Comparison of ENCODE assay signal across 1 cellular context in the genomic region with DNA sequence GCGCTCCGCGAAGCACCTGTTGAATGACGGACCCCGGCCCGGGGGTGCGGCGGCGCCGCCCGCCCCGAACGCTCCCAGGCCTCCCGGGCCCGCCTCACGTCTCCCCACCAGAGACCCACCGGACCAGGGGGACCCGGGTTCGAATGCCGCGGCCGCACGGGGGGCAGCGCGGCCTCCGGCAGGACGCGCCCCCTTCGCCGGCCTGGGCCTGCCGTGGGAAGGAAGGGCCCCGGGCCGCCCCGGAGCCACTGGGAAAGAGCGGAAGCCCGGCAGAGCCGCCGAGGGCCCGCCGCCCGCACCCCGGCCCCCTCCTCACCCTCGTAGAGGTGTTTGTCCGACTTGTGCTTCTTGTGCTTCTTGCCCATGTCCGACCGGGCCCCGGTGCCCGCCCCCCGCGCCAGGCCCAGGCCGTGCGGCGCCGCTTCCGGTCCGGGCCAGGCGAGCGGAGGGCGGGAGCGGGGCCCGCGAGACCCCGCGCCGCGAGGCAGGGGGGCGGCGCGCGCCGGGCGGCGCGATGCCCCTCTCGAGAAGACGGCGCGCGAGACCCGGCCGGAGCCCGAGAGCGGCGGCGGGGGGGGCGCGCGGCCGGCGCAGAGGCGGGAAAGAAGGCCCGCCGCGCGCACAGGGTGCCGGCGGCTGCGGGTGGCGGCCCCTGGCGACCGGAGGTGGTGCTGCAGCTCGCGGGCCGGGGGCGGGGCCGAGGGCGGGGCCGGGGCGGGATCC.
TF ChIP-seq lines count a peak whose summit lies in the region.

Gene BRD7 (minus strand): TSS at position 579 of the 723 bp plus-strand sequence. CDS start 214 bp downstream, at position 365.

TF ChIP-seq in HepG2, 621 proteins besides CTCF, POLR2A, EP300 and RAD21 (continued from another document and continues in another):
- TF ChIP-seq BCLAF1 (IDR thresholded peaks at IDR 0.05): no peak
- no peak for TF ChIP-seq PLRG1 (conservative IDR thresholded peaks at IDR 0.05)
- TF ChIP-seq PHF20 (CRISPR knock-in tag; IDR thresholded peaks at IDR 0.05): 0 out of 2 replicates have a peak, but pooled peaks have one; percentile 10
- no peak for TF ChIP-seq NFIC (IDR thresholded peaks at IDR 0.05; ENCODE audit: low read length)
- TF ChIP-seq ZSCAN5A (CRISPR knock-in tag; IDR thresholded peaks at IDR 0.05; ENCODE audit: borderline replicate concordance): no peak
- TF ChIP-seq ZNF615 (CRISPR knock-in tag; IDR thresholded peaks at IDR 0.05; ENCODE audit: borderline replicate concordance): no peak
- no peak for TF ChIP-seq ZNF564 (CRISPR knock-in tag; IDR thresholded peaks at IDR 0.05)
- TF ChIP-seq FOXK1 (CRISPR knock-in tag; IDR thresholded peaks at IDR 0.05; ENCODE audit: borderline replicate concordance, low read depth): no peak
- 0 out of 2 replicates have a peak, but pooled peaks have one; percentile 65 for TF ChIP-seq NFKBIZ (CRISPR knock-in tag; IDR thresholded peaks at IDR 0.05)
- no peak for TF ChIP-seq ZNF710 (CRISPR knock-in tag; IDR thresholded peaks at IDR 0.05; ENCODE audit: borderline replicate concordance)
- no peak for TF ChIP-seq ZNF572 (CRISPR knock-in tag; IDR thresholded peaks at IDR 0.05)
- TF ChIP-seq SMC3 (IDR thresholded peaks at IDR 0.05; ENCODE audit: low read length): no peak
- TF ChIP-seq ZNF574 (CRISPR knock-in tag; IDR thresholded peaks at IDR 0.05): peak; percentile 97
- no peak for TF ChIP-seq NR2F1 (CRISPR knock-in tag; IDR thresholded peaks at IDR 0.05)
- TF ChIP-seq SRSF9 (IDR thresholded peaks at IDR 0.05; ENCODE audit: borderline replicate concordance, insufficient read depth, low read depth, low read length, poor library complexity, severe bottlenecking): no peak
- TF ChIP-seq XBP1 (CRISPR knock-in tag; IDR thresholded peaks at IDR 0.05): no peak
- TF ChIP-seq ZNF709 (CRISPR knock-in tag; IDR thresholded peaks at IDR 0.05): peak; percentile 50; the same call in 1 of the 2 replicates
- TF ChIP-seq TARDBP (CRISPR knock-in tag; IDR thresholded peaks at IDR 0.05): no peak
- TF ChIP-seq MATR3 (CRISPR knock-in tag; IDR thresholded peaks at IDR 0.05): no peak
- no peak for TF ChIP-seq ARNT (IDR thresholded peaks at IDR 0.05)
- no peak for TF ChIP-seq ZNF468 (CRISPR knock-in tag; IDR thresholded peaks at IDR 0.05)
- 0 out of 2 replicates have a peak, but pooled peaks have one; percentile 15 for TF ChIP-seq KMT2A (CRISPR knock-in tag; IDR thresholded peaks at IDR 0.05)
- no peak for TF ChIP-seq ZNF143 (CRISPR knock-in tag; IDR thresholded peaks at IDR 0.05)
- TF ChIP-seq ZNF629 (CRISPR knock-in tag; conservative IDR thresholded peaks at IDR 0.05): no peak
- TF ChIP-seq HMG20B (CRISPR knock-in tag; conservative IDR thresholded peaks at IDR 0.05): no peak
- no peak for TF ChIP-seq E2F1 (CRISPR knock-in tag; IDR thresholded peaks at IDR 0.05)
- TF ChIP-seq SKIL (CRISPR knock-in tag; IDR thresholded peaks at IDR 0.05; ENCODE audit: borderline replicate concordance): no peak
- no peak for TF ChIP-seq MAFF (IDR thresholded peaks at IDR 0.05; ENCODE audit: low read depth, low read length)
- no peak for TF ChIP-seq ZNF780A (CRISPR knock-in tag; IDR thresholded peaks at IDR 0.05)
- TF ChIP-seq POLR2G (IDR thresholded peaks at IDR 0.05; ENCODE audit: low read depth, low read length): 0 out of 2 replicates have a peak, but pooled peaks have one; percentile 34
- no peak for TF ChIP-seq PCBP1 (IDR thresholded peaks at IDR 0.05; ENCODE audit: borderline replicate concordance, low read depth, low read length)
- TF ChIP-seq TOE1 (CRISPR knock-in tag; IDR thresholded peaks at IDR 0.05): no peak
- TF ChIP-seq SALL2 (CRISPR knock-in tag; IDR thresholded peaks at IDR 0.05): no peak
- no peak for TF ChIP-seq EZH2 (conservative IDR thresholded peaks at IDR 0.05; ENCODE audit: low read depth, low read length)
- TF ChIP-seq IKZF4 (CRISPR knock-in tag; IDR thresholded peaks at IDR 0.05; ENCODE audit: borderline replicate concordance, low read depth, not compliant biosample characterization): peak; percentile 49
- TF ChIP-seq TBL1XR1 (IDR thresholded peaks at IDR 0.05; ENCODE audit: borderline replicate concordance, low read length, partially characterized antibody): no peak
- TF ChIP-seq ZFP36L2 (CRISPR knock-in tag; IDR thresholded peaks at IDR 0.05): no peak
- TF ChIP-seq CENPX (CRISPR knock-in tag; IDR thresholded peaks at IDR 0.05): no peak
- no peak for TF ChIP-seq NAIF1 (CRISPR knock-in tag; IDR thresholded peaks at IDR 0.05; ENCODE audit: borderline replicate concordance)
- no peak for TF ChIP-seq ZNF484 (CRISPR knock-in tag; IDR thresholded peaks at IDR 0.05; ENCODE audit: borderline replicate concordance, low read depth)
- peak; percentile 7; the same call in 1 of the 2 replicates for TF ChIP-seq GATAD1 (CRISPR knock-in tag; IDR thresholded peaks at IDR 0.05)
- TF ChIP-seq ZNF784 (CRISPR knock-in tag; IDR thresholded peaks at IDR 0.05; ENCODE audit: borderline replicate concordance): peak; percentile 12; the same call in 1 of the 2 replicates
- no peak for TF ChIP-seq SOX5 (CRISPR knock-in tag; IDR thresholded peaks at IDR 0.05; ENCODE audit: borderline replicate concordance)
- no peak for TF ChIP-seq NFE2L2 (IDR thresholded peaks at IDR 0.05; ENCODE audit: low read length)
- no peak for TF ChIP-seq MAFK (conservative IDR thresholded peaks at IDR 0.05 in 1 of 2, IDR thresholded peaks at IDR 0.05 in 1 of 2; ENCODE audit: low read length in 2 of 2)
- peak; percentile 50; the same call in 1 of the 2 replicates for TF ChIP-seq KDM5B (CRISPR knock-in tag; IDR thresholded peaks at IDR 0.05; ENCODE audit: borderline replicate concordance)
- peak; percentile 47 for TF ChIP-seq AGO2 (optimal IDR thresholded peaks at IDR 0.05; ENCODE audit: low read depth, low read length)
- peak; percentile 76; the same call in 1 of the 2 replicates for TF ChIP-seq GABPB1 (CRISPR knock-in tag; IDR thresholded peaks at IDR 0.05)
- peak; percentile 54; the same call in 1 of the 2 replicates for TF ChIP-seq ZNF768 (CRISPR knock-in tag; IDR thresholded peaks at IDR 0.05)
- no peak for TF ChIP-seq IRF2 (CRISPR knock-in tag; IDR thresholded peaks at IDR 0.05)
- TF ChIP-seq ZNF773 (CRISPR knock-in tag; IDR thresholded peaks at IDR 0.05; ENCODE audit: borderline replicate concordance): no peak
- no peak for TF ChIP-seq TMF1 (CRISPR knock-in tag; IDR thresholded peaks at IDR 0.05; ENCODE audit: low read depth)
- TF ChIP-seq ZNF713 (CRISPR knock-in tag; IDR thresholded peaks at IDR 0.05): no peak
- TF ChIP-seq HOXA3 (CRISPR knock-in tag; IDR thresholded peaks at IDR 0.05): 0 out of 2 replicates have a peak, but pooled peaks have one; percentile 32
